13 cellular contexts compared by ENCODE assay signal in genomic region chr18:74977041-74977440, GRCh38.
"Had no signal": no experiment of that assay in that cellular context is flagged by ENCODE, and none has a peak within 500 bp of the region (broad histone marks: within the 10 kb centered on the region; RNA-seq: fewer than 3 reads in every experiment).

No MANE protein-coding gene starts in this region.

- ATAC-seq: Panc1, PC-3, SK-N-SH treated with all-trans-retinoic acid at 6 μM for 48 hours had no signal

- H3K9ac ChIP-seq: KMS-11 had no signal

- DNase-seq: Kasumi-1; MM.1S; NCI-H1436 treated with DMSO at 0.1 percent for 48 hours; NCI-H1694; NCI-H187 treated with DMSO at 0.1 percent for 48 hours; NCI-H2227 treated with DMSO at 0.1 percent for 48 hours; NCI-H526 treated with DMSO at 0.1 percent for 48 hours; NK-92 treated with Interleukin-12 subunit alpha and Interleukin-12 subunit beta, amount 100 ng/mL, for 24 hours had no signal

- H3K4me2 ChIP-seq: KMS-11 had no signal

- H3K27ac ChIP-seq: KMS-11, RWPE1 had no signal
